Comparison of ENCODE assay signal across 10 cellular contexts in genomic region chr5:143206194-143207053, GRCh38.
DNase-seq lines count a peak whose midpoint lies in the region; ATAC-seq and TF ChIP-seq lines count a peak whose summit lies in the region.
"Had no signal": no experiment of that assay in that cellular context is flagged by ENCODE, and none has a peak within 500 bp of the region (broad histone marks: within the 10 kb centered on the region; RNA-seq: fewer than 3 reads in every experiment).

No MANE protein-coding gene starts in this region.

- ATAC-seq in GM19351 (IDR thresholded peaks at IDR 0.05; ENCODE audit: unreplicated experiment) (peak; percentile 48), HG03060 (IDR thresholded peaks at IDR 0.05; ENCODE audit: low read depth, unreplicated experiment) (peak; percentile 40), SK-N-SH treated with all-trans-retinoic acid at 6 μM for 48 hours (no peak)

- WGBS in endodermal cell (ENCODE audit: insufficient coverage in 1 of 2, insufficient read length in 1 of 2), 2 experiments = 90 to 96% methylated on average over 17 to 19 of the region's 19 CpGs

- no peak overlapping the region for H3K9ac ChIP-seq in endodermal cell (ENCODE audit: extremely low read depth, low read length, poor library complexity, severe bottlenecking)

- H3K4me1 ChIP-seq in endodermal cell (ENCODE audit: control insufficient read depth, insufficient read depth, low read length) = peaks cover 5% of the 10 kb centered on the region

- TF ChIP-seq CTCF in GM12865 (IDR thresholded peaks at IDR 0.05; ENCODE audit: insufficient read depth, low read depth, low read length, missing control alignments) (no peak), endodermal cell (conservative IDR thresholded peaks at IDR 0.05) (no peak)

- H3K9me3 ChIP-seq in endodermal cell (ENCODE audit: control insufficient read depth, low read length) = no peaks in the 10 kb centered on the region

- H3K27me3 Mint-ChIP-seq in endodermal cell (ENCODE audit: insufficient read depth) = no peaks in the 10 kb centered on the region

- H3K27me3 ChIP-seq in endodermal cell (ENCODE audit: control insufficient read depth, insufficient read depth, low read length, poor library complexity, severe bottlenecking) = no peaks in the 10 kb centered on the region

- peak overlapping the region; percentile 42 for H3K27ac Mint-ChIP-seq in endodermal cell

- H3K4me1 Mint-ChIP-seq in endodermal cell = peaks cover 18% of the 10 kb centered on the region

- no peaks in the 10 kb centered on the region for H3K36me3 ChIP-seq in endodermal cell (ENCODE audit: control insufficient read depth, insufficient read depth, low read length)

- H3K4me3 Mint-ChIP-seq in endodermal cell = no peak overlapping the region

- no peak overlapping the region for H3K27ac ChIP-seq in endodermal cell (ENCODE audit: low read depth, low read length)

- H3K36me3 Mint-ChIP-seq in endodermal cell (ENCODE audit: low read depth) = peaks cover 18% of the 10 kb centered on the region

- H3K9me3 Mint-ChIP-seq in endodermal cell = peaks cover 11% of the 10 kb centered on the region

- H3K4me3 ChIP-seq in GM12865 (ENCODE audit: low read depth, low read length) (peak overlapping the region; percentile 63), endodermal cell (ENCODE audit: low read length) (no peak overlapping the region)

- DNase-seq in GM12865 (ENCODE audit: low read depth) = peak; percentile 87
- no peak for DNase-seq in endodermal cell
- DNase-seq in glomerular visceral epithelial cell (ENCODE audit: extremely low spot score) = no peak
- no peak for DNase-seq in activated effector memory CD4-positive, alpha-beta T cell treated with Interleukin-2 at 50 U/mL for 16 hours
- DNase-seq in kidney glomerular epithelial cell (lab: John Stamatoyannopoulos, UW) = no peak
- DNase-seq: DMS153, NCI-H1417 treated with DMSO at 0.1 percent for 48 hours had no signal

TF ChIP-seq in SK-N-SH treated with all-trans-retinoic acid at 6 μM for 48 hours, 23 proteins besides CTCF, POLR2A, EP300 and RAD21:
- TF ChIP-seq TOX (CRISPR knock-in tag; IDR thresholded peaks at IDR 0.05; ENCODE audit: borderline replicate concordance) = no peak
- TF ChIP-seq, protein P1, sequence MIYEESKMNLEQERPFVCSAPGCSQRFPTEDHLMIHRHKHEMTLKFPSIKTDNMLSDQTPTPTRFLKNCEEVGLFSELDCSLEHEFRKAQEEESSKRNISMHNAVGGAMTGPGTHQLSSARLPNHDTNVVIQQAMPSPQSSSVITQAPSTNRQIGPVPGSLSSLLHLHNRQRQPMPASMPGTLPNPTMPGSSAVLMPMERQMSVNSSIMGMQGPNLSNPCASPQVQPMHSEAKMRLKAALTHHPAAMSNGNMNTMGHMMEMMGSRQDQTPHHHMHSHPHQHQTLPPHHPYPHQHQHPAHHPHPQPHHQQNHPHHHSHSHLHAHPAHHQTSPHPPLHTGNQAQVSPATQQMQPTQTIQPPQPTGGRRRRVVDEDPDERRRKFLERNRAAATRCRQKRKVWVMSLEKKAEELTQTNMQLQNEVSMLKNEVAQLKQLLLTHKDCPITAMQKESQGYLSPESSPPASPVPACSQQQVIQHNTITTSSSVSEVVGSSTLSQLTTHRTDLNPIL (CRISPR knock-in tag; IDR thresholded peaks at IDR 0.05; ENCODE audit: low read depth) = no peak
- TF ChIP-seq, protein P2, sequence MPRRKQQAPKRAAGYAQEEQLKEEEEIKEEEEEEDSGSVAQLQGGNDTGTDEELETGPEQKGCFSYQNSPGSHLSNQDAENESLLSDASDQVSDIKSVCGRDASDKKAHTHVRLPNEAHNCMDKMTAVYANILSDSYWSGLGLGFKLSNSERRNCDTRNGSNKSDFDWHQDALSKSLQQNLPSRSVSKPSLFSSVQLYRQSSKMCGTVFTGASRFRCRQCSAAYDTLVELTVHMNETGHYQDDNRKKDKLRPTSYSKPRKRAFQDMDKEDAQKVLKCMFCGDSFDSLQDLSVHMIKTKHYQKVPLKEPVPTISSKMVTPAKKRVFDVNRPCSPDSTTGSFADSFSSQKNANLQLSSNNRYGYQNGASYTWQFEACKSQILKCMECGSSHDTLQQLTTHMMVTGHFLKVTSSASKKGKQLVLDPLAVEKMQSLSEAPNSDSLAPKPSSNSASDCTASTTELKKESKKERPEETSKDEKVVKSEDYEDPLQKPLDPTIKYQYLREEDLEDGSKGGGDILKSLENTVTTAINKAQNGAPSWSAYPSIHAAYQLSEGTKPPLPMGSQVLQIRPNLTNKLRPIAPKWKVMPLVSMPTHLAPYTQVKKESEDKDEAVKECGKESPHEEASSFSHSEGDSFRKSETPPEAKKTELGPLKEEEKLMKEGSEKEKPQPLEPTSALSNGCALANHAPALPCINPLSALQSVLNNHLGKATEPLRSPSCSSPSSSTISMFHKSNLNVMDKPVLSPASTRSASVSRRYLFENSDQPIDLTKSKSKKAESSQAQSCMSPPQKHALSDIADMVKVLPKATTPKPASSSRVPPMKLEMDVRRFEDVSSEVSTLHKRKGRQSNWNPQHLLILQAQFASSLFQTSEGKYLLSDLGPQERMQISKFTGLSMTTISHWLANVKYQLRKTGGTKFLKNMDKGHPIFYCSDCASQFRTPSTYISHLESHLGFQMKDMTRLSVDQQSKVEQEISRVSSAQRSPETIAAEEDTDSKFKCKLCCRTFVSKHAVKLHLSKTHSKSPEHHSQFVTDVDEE (CRISPR knock-in tag; IDR thresholded peaks at IDR 0.05) = no peak
- no peak for TF ChIP-seq ZNF8 (CRISPR knock-in tag; IDR thresholded peaks at IDR 0.05)
- TF ChIP-seq, protein P3, sequence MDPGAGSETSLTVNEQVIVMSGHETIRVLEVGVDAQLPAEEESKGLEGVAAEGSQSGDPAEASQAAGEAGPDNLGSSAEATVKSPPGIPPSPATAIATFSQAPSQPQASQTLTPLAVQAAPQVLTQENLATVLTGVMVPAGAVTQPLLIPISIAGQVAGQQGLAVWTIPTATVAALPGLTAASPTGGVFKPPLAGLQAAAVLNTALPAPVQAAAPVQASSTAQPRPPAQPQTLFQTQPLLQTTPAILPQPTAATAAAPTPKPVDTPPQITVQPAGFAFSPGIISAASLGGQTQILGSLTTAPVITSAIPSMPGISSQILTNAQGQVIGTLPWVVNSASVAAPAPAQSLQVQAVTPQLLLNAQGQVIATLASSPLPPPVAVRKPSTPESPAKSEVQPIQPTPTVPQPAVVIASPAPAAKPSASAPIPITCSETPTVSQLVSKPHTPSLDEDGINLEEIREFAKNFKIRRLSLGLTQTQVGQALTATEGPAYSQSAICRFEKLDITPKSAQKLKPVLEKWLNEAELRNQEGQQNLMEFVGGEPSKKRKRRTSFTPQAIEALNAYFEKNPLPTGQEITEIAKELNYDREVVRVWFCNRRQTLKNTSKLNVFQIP (CRISPR knock-in tag; IDR thresholded peaks at IDR 0.05; ENCODE audit: borderline replicate concordance, low read depth) = no peak
